ENCODE assay signal across 1 cellular context in the genomic region with DNA sequence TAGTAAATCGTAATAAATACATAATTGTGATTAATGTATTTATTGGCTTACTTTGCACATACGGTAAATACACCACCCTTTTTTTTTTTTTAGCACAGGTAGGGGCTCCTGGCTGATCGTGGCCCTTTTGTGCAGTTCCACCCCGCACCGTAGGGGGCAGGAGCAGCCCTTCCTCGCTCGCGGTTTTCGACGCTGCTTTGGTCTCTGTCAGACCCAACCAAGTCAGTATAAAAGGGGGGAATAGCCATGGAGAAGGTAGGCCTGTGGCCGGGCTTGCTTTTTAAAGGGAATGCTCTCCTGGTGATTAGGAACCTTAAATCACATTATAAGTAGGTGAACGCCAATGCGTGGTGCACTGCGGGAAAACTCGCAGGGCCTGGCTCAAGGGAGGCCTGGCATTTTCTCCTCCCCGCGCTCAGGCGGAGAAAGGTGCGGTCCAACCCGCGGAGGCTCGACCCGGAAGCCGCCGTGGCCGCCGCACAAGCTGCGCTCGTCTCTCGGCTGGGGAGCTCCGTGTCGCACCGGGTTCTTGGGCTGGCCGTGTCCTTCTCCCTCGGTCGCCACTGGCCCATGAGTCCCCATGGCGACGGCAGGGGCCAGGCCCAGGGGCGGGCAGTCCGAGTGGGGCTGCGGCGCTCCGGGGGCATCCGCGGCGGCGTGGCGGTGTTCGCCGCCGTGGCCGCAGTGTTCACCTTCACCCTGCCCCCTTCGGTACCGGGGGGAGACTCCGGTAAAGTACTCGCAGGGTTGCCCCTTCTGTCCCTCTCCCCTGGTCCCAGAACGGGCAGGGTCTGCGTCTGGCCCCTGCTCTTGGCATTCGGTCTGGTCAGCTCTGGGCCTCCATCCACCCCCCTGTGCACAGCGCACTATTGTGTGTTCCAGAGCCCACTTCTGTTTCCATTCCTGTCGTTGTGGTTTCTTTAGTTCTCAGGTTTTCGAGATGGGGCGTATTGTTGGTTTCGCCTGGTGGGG.
TF ChIP-seq lines count a peak whose summit lies in the region.

TSS of gene TMEM260 (plus strand) at position 454 of the 972 bp plus-strand sequence. CDS start at position 571, 117 bp downstream.

TF ChIP-seq in K562, 482 proteins besides CTCF, POLR2A, EP300 and RAD21 (continued from another document and continues in another):
- TF ChIP-seq, protein P1, sequence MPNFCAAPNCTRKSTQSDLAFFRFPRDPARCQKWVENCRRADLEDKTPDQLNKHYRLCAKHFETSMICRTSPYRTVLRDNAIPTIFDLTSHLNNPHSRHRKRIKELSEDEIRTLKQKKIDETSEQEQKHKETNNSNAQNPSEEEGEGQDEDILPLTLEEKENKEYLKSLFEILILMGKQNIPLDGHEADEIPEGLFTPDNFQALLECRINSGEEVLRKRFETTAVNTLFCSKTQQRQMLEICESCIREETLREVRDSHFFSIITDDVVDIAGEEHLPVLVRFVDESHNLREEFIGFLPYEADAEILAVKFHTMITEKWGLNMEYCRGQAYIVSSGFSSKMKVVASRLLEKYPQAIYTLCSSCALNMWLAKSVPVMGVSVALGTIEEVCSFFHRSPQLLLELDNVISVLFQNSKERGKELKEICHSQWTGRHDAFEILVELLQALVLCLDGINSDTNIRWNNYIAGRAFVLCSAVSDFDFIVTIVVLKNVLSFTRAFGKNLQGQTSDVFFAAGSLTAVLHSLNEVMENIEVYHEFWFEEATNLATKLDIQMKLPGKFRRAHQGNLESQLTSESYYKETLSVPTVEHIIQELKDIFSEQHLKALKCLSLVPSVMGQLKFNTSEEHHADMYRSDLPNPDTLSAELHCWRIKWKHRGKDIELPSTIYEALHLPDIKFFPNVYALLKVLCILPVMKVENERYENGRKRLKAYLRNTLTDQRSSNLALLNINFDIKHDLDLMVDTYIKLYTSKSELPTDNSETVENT (CRISPR knock-in tag; IDR thresholded peaks at IDR 0.05), result peak; percentile 50; the same call in 1 of the 2 replicates
- TF ChIP-seq CXXC5 (CRISPR knock-in tag; IDR thresholded peaks at IDR 0.05) (peak; percentile 70; the same call in 1 of the 2 replicates), VEZF1 (CRISPR knock-in tag; IDR thresholded peaks at IDR 0.05) (peak; percentile 47), SUPT5H (IDR thresholded peaks at IDR 0.05) (peak; percentile 82), ZNF253 (CRISPR knock-in tag; conservative IDR thresholded peaks at IDR 0.05) (no peak), ADNP (tag; IDR thresholded peaks at IDR 0.05) (no peak), CREM (IDR thresholded peaks at IDR 0.05; ENCODE audit: low read depth) (peak; percentile 59; the same call in 1 of the 2 replicates), GABPB1 (CRISPR knock-in tag; IDR thresholded peaks at IDR 0.05) (peak; percentile 54; the same call in 1 of the 2 replicates), RBBP5 (IDR thresholded peaks at IDR 0.05; ENCODE audit: borderline replicate concordance, insufficient read depth, low read length, poor library complexity, severe bottlenecking) (peak; percentile 97), GTF2F1 (IDR thresholded peaks at IDR 0.05; ENCODE audit: low read depth, low read length) (0 out of 2 replicates have a peak, but pooled peaks have one; percentile 21), ZNF280B (CRISPR knock-in tag; IDR thresholded peaks at IDR 0.05) (no peak), ZNF75A (CRISPR knock-in tag; IDR thresholded peaks at IDR 0.05) (no peak), TSC22D4 (tag; IDR thresholded peaks at IDR 0.05) (no peak), MBD2 (IDR thresholded peaks at IDR 0.05; ENCODE audit: borderline replicate concordance, low read depth) (peak; percentile 93), SIN3A (IDR thresholded peaks at IDR 0.05; ENCODE audit: borderline replicate concordance in 2 of 2, control insufficient read depth in 1 of 2, low read depth in 2 of 2, low read length in 2 of 2) (peak; percentile 9 to 26; a peak in 1 of 4 replicates), MYC (IDR thresholded peaks at IDR 0.05; ENCODE audit: low read depth, low read length) (peak; percentile 17; the same call in 1 of the 2 replicates), MYC (CRISPR knock-in tag; IDR thresholded peaks at IDR 0.05; ENCODE audit: borderline replicate concordance, low read depth) (no peak), CC2D1A (IDR thresholded peaks at IDR 0.05) (peak; percentile 88), MTA3 (IDR thresholded peaks at IDR 0.05; ENCODE audit: borderline replicate concordance) (peak; percentile 32; the same call in 1 of the 2 replicates), ZNF324 (CRISPR knock-in tag; IDR thresholded peaks at IDR 0.05) (no peak), BRCA1 (IDR thresholded peaks at IDR 0.05) (no peak), BRCA1 (CRISPR knock-in tag; IDR thresholded peaks at IDR 0.05) (no peak), STAT5B (CRISPR knock-in tag; IDR thresholded peaks at IDR 0.05) (no peak), FOXK2 (conservative IDR thresholded peaks at IDR 0.05 in 1 of 2, IDR thresholded peaks at IDR 0.05 in 1 of 2; ENCODE audit: low read depth in 2 of 2) (peak in 1 of 2 experiments; percentile 99; a peak in 2 of 4 replicates), RUNX1 (IDR thresholded peaks at IDR 0.05; ENCODE audit: low read depth) (no peak), ZBTB17 (CRISPR knock-in tag; IDR thresholded peaks at IDR 0.05) (0 out of 2 replicates have a peak, but pooled peaks have one; percentile 29), ZKSCAN8 (CRISPR knock-in tag; IDR thresholded peaks at IDR 0.05) (no peak), HOMEZ (CRISPR knock-in tag; IDR thresholded peaks at IDR 0.05) (no peak), EWSR1 (IDR thresholded peaks at IDR 0.05; ENCODE audit: borderline replicate concordance, low read depth, partially characterized antibody) (no peak), ELF1 (tag; IDR thresholded peaks at IDR 0.05) (peak; percentile 96), GTF2B (IDR thresholded peaks at IDR 0.05; ENCODE audit: extremely low read depth, insufficient read length) (no peak), ATF1 (CRISPR knock-in tag; IDR thresholded peaks at IDR 0.05) (no peak), ATF1 (tag; IDR thresholded peaks at IDR 0.05) (peak; percentile 85), YY1 (IDR thresholded peaks at IDR 0.05; ENCODE audit: borderline replicate concordance in 1 of 3, control insufficient read depth in 1 of 3, extremely low read depth in 1 of 3, insufficient read depth in 3 of 3, insufficient read length in 1 of 3, insufficient replicate concordance in 2 of 3, low read depth in 1 of 3, low read length in 2 of 3) (peak in 2 of 3 experiments; percentile 37 to 38), NR2C2 (CRISPR knock-in tag; IDR thresholded peaks at IDR 0.05) (no peak), NR2C2 (tag; IDR thresholded peaks at IDR 0.05) (peak; percentile 81), CCNT2 (IDR thresholded peaks at IDR 0.05; ENCODE audit: borderline replicate concordance, extremely low read depth, insufficient read length, low read depth, low read length) (peak; percentile 44), JUND (IDR thresholded peaks at IDR 0.05; ENCODE audit: borderline replicate concordance, low read depth, low read length) (peak; percentile 88), JUND (tag; IDR thresholded peaks at IDR 0.05; ENCODE audit: borderline replicate concordance, low read depth, low read length) (no peak), SP2 (IDR thresholded peaks at IDR 0.05; ENCODE audit: extremely low read depth, low read depth, low read length, poor library complexity, severe bottlenecking) (peak; percentile 16), ZFP30 (CRISPR knock-in tag; IDR thresholded peaks at IDR 0.05; ENCODE audit: borderline replicate concordance) (no peak), GABPB2 (CRISPR knock-in tag; conservative IDR thresholded peaks at IDR 0.05) (no peak), ZFX (CRISPR knock-in tag; IDR thresholded peaks at IDR 0.05) (peak; percentile 76), ZNF766 (CRISPR knock-in tag; conservative IDR thresholded peaks at IDR 0.05) (0 out of 2 replicates have a peak, but pooled peaks have one; percentile 24), MAFF (IDR thresholded peaks at IDR 0.05; ENCODE audit: low read length) (peak; percentile 57; the same call in 1 of the 2 replicates), CBX5 (IDR thresholded peaks at IDR 0.05; ENCODE audit: borderline replicate concordance, low read depth) (no peak), ESRRA (IDR thresholded peaks at IDR 0.05; ENCODE audit: borderline replicate concordance, low read depth) (peak; percentile 46; the same call in 1 of the 2 replicates), FOXJ3 (CRISPR knock-in tag; IDR thresholded peaks at IDR 0.05) (no peak), MIER1 (IDR thresholded peaks at IDR 0.05; ENCODE audit: low read depth) (no peak)
- TF ChIP-seq, protein P2, sequence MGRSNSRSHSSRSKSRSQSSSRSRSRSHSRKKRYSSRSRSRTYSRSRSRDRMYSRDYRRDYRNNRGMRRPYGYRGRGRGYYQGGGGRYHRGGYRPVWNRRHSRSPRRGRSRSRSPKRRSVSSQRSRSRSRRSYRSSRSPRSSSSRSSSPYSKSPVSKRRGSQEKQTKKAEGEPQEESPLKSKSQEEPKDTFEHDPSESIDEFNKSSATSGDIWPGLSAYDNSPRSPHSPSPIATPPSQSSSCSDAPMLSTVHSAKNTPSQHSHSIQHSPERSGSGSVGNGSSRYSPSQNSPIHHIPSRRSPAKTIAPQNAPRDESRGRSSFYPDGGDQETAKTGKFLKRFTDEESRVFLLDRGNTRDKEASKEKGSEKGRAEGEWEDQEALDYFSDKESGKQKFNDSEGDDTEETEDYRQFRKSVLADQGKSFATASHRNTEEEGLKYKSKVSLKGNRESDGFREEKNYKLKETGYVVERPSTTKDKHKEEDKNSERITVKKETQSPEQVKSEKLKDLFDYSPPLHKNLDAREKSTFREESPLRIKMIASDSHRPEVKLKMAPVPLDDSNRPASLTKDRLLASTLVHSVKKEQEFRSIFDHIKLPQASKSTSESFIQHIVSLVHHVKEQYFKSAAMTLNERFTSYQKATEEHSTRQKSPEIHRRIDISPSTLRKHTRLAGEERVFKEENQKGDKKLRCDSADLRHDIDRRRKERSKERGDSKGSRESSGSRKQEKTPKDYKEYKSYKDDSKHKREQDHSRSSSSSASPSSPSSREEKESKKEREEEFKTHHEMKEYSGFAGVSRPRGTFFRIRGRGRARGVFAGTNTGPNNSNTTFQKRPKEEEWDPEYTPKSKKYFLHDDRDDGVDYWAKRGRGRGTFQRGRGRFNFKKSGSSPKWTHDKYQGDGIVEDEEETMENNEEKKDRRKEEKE (IDR thresholded peaks at IDR 0.05; ENCODE audit: borderline replicate concordance in 1 of 2, control insufficient read depth in 1 of 2, low read depth in 2 of 2, low read length in 1 of 2), result peak in 1 of 2 experiments; percentile 95; a peak in 2 of 4 replicates
- TF ChIP-seq, protein P3, sequence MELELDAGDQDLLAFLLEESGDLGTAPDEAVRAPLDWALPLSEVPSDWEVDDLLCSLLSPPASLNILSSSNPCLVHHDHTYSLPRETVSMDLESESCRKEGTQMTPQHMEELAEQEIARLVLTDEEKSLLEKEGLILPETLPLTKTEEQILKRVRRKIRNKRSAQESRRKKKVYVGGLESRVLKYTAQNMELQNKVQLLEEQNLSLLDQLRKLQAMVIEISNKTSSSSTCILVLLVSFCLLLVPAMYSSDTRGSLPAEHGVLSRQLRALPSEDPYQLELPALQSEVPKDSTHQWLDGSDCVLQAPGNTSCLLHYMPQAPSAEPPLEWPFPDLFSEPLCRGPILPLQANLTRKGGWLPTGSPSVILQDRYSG (tag; conservative IDR thresholded peaks at IDR 0.05; ENCODE audit: low read depth), result no peak
- TF ChIP-seq, protein P4, sequence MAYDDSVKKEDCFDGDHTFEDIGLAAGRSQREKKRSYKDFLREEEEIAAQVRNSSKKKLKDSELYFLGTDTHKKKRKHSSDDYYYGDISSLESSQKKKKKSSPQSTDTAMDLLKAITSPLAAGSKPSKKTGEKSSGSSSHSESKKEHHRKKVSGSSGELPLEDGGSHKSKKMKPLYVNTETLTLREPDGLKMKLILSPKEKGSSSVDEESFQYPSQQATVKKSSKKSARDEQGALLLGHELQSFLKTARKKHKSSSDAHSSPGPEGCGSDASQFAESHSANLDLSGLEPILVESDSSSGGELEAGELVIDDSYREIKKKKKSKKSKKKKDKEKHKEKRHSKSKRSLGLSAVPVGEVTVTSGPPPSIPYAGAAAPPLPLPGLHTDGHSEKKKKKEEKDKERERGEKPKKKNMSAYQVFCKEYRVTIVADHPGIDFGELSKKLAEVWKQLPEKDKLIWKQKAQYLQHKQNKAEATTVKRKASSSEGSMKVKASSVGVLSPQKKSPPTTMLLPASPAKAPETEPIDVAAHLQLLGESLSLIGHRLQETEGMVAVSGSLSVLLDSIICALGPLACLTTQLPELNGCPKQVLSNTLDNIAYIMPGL (CRISPR knock-in tag; IDR thresholded peaks at IDR 0.05), result 0 out of 2 replicates have a peak, but pooled peaks have one; percentile 39
